In the genomic region with DNA sequence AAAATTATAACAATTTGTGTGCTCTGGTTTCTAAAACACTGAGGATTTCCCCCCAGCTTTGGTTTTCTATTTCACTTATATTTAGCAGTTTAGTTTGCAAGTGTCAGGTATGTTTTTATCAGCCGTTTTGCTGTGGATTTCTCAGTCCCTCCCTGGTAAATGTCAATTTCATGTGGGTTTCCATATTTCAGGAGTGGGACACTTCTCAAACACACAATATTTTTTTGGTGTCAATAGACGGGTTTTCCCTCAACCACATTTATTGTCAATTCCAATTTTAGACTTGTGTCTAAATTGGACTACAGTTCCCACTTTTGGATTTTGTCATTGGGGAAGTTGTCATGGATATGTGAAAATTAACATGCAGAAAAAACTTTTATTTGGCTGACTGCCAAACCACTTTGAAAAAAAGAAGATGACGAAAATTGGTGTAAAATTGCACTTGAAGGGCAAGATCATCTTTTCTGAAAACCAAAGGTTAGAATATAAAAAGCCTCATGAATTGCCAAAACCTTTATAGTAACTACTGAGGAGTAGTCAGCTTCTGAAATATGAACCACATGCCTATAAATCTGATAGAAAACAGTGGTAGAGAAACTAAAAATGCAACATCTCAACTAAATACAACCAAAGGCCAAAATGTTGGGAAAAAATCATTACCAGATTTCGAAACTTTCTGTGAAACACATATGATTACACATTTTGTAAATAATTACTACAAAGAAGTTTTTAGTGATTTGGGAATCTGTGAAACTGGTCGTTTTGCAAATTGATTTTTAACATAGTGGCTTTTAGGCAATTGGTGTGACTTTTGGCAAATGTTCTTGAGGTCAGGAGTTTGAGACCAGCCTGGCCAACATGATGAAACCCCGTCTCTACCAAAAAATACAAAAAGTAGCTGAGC, we compare ENCODE assay signal across 10 cellular contexts.
DNase-seq lines count a peak whose midpoint lies in the region; ATAC-seq and TF ChIP-seq lines count a peak whose summit lies in the region.
"Had no signal": no experiment of that assay in that cellular context is flagged by ENCODE, and none has a peak within 500 bp of the region (broad histone marks: within the 10 kb centered on the region; RNA-seq: fewer than 3 reads in every experiment).

No MANE protein-coding gene starts in this region.

- no peaks in the 10 kb centered on the region for H3K27me3 ChIP-seq in osteoblast (ENCODE audit: insufficient read depth, low read length)
- H3K27me3 ChIP-seq in tibial nerve, result no peaks in the 10 kb centered on the region
- H3K27me3 ChIP-seq: tibial artery had no signal

- H3K79me2 ChIP-seq in osteoblast (ENCODE audit: insufficient read depth, low read length), result peaks cover 2% of the 10 kb centered on the region

- H3K9me3 ChIP-seq in osteoblast (ENCODE audit: low read depth, low read length) (no peaks in the 10 kb centered on the region), tibial nerve (peaks cover 0 to 23% (median 2%) of the 10 kb centered on the region in 4 donors)

- H3K27ac ChIP-seq in osteoblast (ENCODE audit: low read depth, low read length), result peak overlapping the region; percentile 42
- H3K27ac ChIP-seq in tibial nerve, result no peak overlapping the region
- H3K27ac ChIP-seq: left ventricle myocardium inferior, tibial artery had no signal

- peak; percentile 18 for DNase-seq in GM12865 (ENCODE audit: low read depth)
- peak; percentile 75 for DNase-seq in MV-4-11 (lab: John Stamatoyannopoulos, UW)
- peak; percentile 52 to 65 for DNase-seq in cardiac fibroblast (ENCODE audit: low read depth in 2 of 2)
- DNase-seq in osteoblast (ENCODE audit: insufficient read length, low spot score, missing footprints), result no peak
- DNase-seq in GM20000 (ENCODE audit: low spot score), result no peak
- no peak for DNase-seq in tibial nerve (ENCODE audit: low spot score in 2 of 2)
- DNase-seq: left ventricle myocardium inferior, tibial artery had no signal

- H3K36me3 ChIP-seq in osteoblast (ENCODE audit: insufficient read depth, low read length), result no peaks in the 10 kb centered on the region
- no peaks in the 10 kb centered on the region for H3K36me3 ChIP-seq in tibial nerve
- H3K36me3 ChIP-seq: left ventricle myocardium inferior, tibial artery had no signal

- peak overlapping the region; percentile 49 for H3K4me2 ChIP-seq in osteoblast (ENCODE audit: insufficient read depth, low read length)

- TF ChIP-seq POLR2A in tibial nerve (IDR thresholded peaks at IDR 0.05), result no peak

- peaks cover 13% of the 10 kb centered on the region for H3K4me1 ChIP-seq in osteoblast (ENCODE audit: insufficient read depth, low read length)
- H3K4me1 ChIP-seq in tibial nerve, result no peaks in the 10 kb centered on the region
- H3K4me1 ChIP-seq: tibial artery had no signal

- no peak for TF ChIP-seq EP300 in tibial nerve (IDR thresholded peaks at IDR 0.05)

- no peak overlapping the region for H3K4me3 ChIP-seq in GM12865 (ENCODE audit: low read depth, low read length)
- H3K4me3 ChIP-seq in cardiac fibroblast (replicated peaks in 1 of 2; ENCODE audit: low read depth in 2 of 2, low read length in 2 of 2), result no peak overlapping the region
- H3K4me3 ChIP-seq in osteoblast (ENCODE audit: insufficient read depth, low read length), result no peak overlapping the region
- H3K4me3 ChIP-seq in tibial nerve, result no peak overlapping the region
- H3K4me3 ChIP-seq: left ventricle myocardium inferior, tibial artery had no signal

- ATAC-seq in GM18519 (IDR thresholded peaks at IDR 0.05; ENCODE audit: low FRiP score, unreplicated experiment), result no peak
- ATAC-seq: esophagus mucosa had no signal

- H4K20me1 ChIP-seq in osteoblast (ENCODE audit: insufficient read depth, low read length), result peaks cover 20% of the 10 kb centered on the region

- TF ChIP-seq CTCF in GM12865 (IDR thresholded peaks at IDR 0.05; ENCODE audit: insufficient read depth, low read depth, low read length, missing control alignments) (no peak), cardiac fibroblast (IDR thresholded peaks at IDR 0.05; ENCODE audit: low read depth, low read length) (no peak), osteoblast (IDR thresholded peaks at IDR 0.05; ENCODE audit: extremely low read depth, low read depth, low read length) (no peak), GM20000 (IDR thresholded peaks at IDR 0.05; ENCODE audit: extremely low read depth, missing control alignments) (no peak), tibial nerve (IDR thresholded peaks at IDR 0.05) (no peak)

- no peak overlapping the region for H2AFZ ChIP-seq in osteoblast (ENCODE audit: low read length)

- WGBS in tibial nerve, 2 donors, result 65 to 69% methylated on average over 6 of the region's 6 CpGs

Comparison
In these comparisons a context has a peak if more than half of its experiments do, and no peak if none do; other contexts are left out.
1. DNase-seq: peak in GM12865 (single experiment), MV-4-11 (single experiment) and cardiac fibroblast (2 of 2); none in osteoblast (single experiment), GM20000 (single experiment) and tibial nerve (0 of 2).